ENCODE assay signal across 9 cellular contexts in genomic region chr6:25962368-25963127, GRCh38. TPM values are rescaled to one million over a fixed set of nuclear protein-coding genes. Genes with fewer than 3 reads are reported as not detected.
A peak's percentile ranks its signal among the peaks of the same experiment; 100 is the strongest.
DNase-seq lines count a peak whose midpoint lies in the region; ATAC-seq and FAIRE-seq lines count a peak whose summit lies in the region.
"Had no signal": no experiment of that assay in that cellular context is flagged by ENCODE, and none has a peak within 500 bp of the region (broad histone marks: within the 10 kb centered on the region; RNA-seq: fewer than 3 reads in every experiment).

Gene TRIM38 (plus strand): TSS chr6:25962802. CDS start chr6:25966523, 3,721 bp downstream.

- H3K27ac Mint-ChIP-seq in stimulated activated effector memory CD8-positive, alpha-beta T cell treated with anti-CD3 and anti-CD28 coated beads, Interleukin-12 subunit alpha, Interleukin-12 subunit beta, amount 100 ng/mL, for 72 hours, result peak within 1 kb of the TSS; percentile 96

- H3K4me1 Mint-ChIP-seq in stimulated activated effector memory CD8-positive, alpha-beta T cell treated with anti-CD3 and anti-CD28 coated beads, Interleukin-12 subunit alpha, Interleukin-12 subunit beta, amount 100 ng/mL, for 72 hours, result peaks cover 78% of the 10 kb centered on the region

- H3K4me3 Mint-ChIP-seq in stimulated activated effector memory CD8-positive, alpha-beta T cell treated with anti-CD3 and anti-CD28 coated beads, Interleukin-12 subunit alpha, Interleukin-12 subunit beta, amount 100 ng/mL, for 72 hours, result peak within 1 kb of the TSS; percentile 86

- peak; percentile 89 for FAIRE-seq in endometrium (lab: Jason Lieb, UNC)
- FAIRE-seq: G401.6 had no signal

- H3K36me3 Mint-ChIP-seq in stimulated activated effector memory CD8-positive, alpha-beta T cell treated with anti-CD3 and anti-CD28 coated beads, Interleukin-12 subunit alpha, Interleukin-12 subunit beta, amount 100 ng/mL, for 72 hours, result peaks cover 61% of the 10 kb centered on the region

- ATAC-seq in HG02852 (IDR thresholded peaks at IDR 0.05; ENCODE audit: unreplicated experiment), result peak; percentile 84
- peak; percentile 82 for ATAC-seq in stimulated activated effector memory CD8-positive, alpha-beta T cell treated with anti-CD3 and anti-CD28 coated beads, Interleukin-12 subunit alpha, Interleukin-12 subunit beta, amount 100 ng/mL, for 72 hours

- DNase-seq in NCI-H748 (lab: John Stamatoyannopoulos, UW; ENCODE audit: unreplicated experiment) (peak; percentile 26), NCI-H748 treated with DMSO at 0.1 percent for 48 hours (lab: John Stamatoyannopoulos, UW) (no peak), NCI-H510A (lab: John Stamatoyannopoulos, UW) (peak; percentile 36), mucosa of gallbladder (ENCODE audit: low spot score) (peak; percentile 88)
- peak; percentile 41 to 61 for DNase-seq in activated CD8-positive, alpha-beta memory T cell treated with anti-CD3 and anti-CD28 coated beads for 4 hours (ENCODE audit: low read depth in 2 of 2)
- peak; percentile 38 to 81 for DNase-seq in stimulated activated effector memory CD8-positive, alpha-beta T cell treated with anti-CD3 and anti-CD28 coated beads, Interleukin-12 subunit alpha, Interleukin-12 subunit beta, amount 100 ng/mL, for 72 hours (ENCODE audit: low spot score in 2 of 2)

- peaks cover 18% of the 10 kb centered on the region for H3K9me3 Mint-ChIP-seq in stimulated activated effector memory CD8-positive, alpha-beta T cell treated with anti-CD3 and anti-CD28 coated beads, Interleukin-12 subunit alpha, Interleukin-12 subunit beta, amount 100 ng/mL, for 72 hours

RNA-seq across cellular contexts. Expression of gene TRIM38, which starts in this region (rescaled TPM):
- total RNA-seq in mucosa of gallbladder, result 12.4 TPM
